ENCODE assay signal across 8 cellular contexts in genomic region chr10:101067356-101068083, GRCh38. TPM values are rescaled to one million over a fixed set of nuclear protein-coding genes. Genes with fewer than 3 reads are reported as not detected.
A peak's percentile ranks its signal among the peaks of the same experiment; 100 is the strongest.
DNase-seq lines count a peak whose midpoint lies in the region; ATAC-seq and TF ChIP-seq lines count a peak whose summit lies in the region.

No MANE protein-coding gene starts in this region.

- peak; percentile 66 to 87 for DNase-seq in NCI-H526 (lab: John Stamatoyannopoulos, UW)
- DNase-seq in activated CD4-positive, alpha-beta T cell treated with anti-CD3 and anti-CD28 coated beads, Interleukin-2, amount 50 U/mL, for 4 hours, result peak; percentile 69 to 75
- DNase-seq in lung (ENCODE audit: low spot score), result peak; percentile 81
- DNase-seq in stimulated activated CD4-positive, alpha-beta T cell treated with anti-CD3 and anti-CD28 coated beads, TNF-alpha, amount 100 ng/mL, for 1 hour (ENCODE audit: low read depth in 3 of 3, low spot score in 1 of 3), result peak; percentile 31 to 63 (median 48)

- H3F3A ChIP-seq in DOHH2 (ENCODE audit: control insufficient read depth, insufficient read depth), result peaks cover 20% of the 10 kb centered on the region

- peak overlapping the region; percentile 100 for H3K4me2 ChIP-seq in DOHH2 (ENCODE audit: low read length)

- 0 to 1% methylated on average over 43 of the region's 43 CpGs for WGBS in ectodermal cell, 2 experiments
- 1% methylated on average over 43 of the region's 43 CpGs for WGBS in lung, 2 donors

- peak; percentile 74 for TF ChIP-seq CTCF in DOHH2 (IDR thresholded peaks at IDR 0.05; ENCODE audit: low read depth, low read length, poor library complexity, severe bottlenecking)
- peak; percentile 83 for TF ChIP-seq CTCF in lung (IDR thresholded peaks at IDR 0.05; ENCODE audit: control extremely low read depth, extremely low read depth)

- H3K4me1 ChIP-seq in DOHH2 (ENCODE audit: control insufficient read depth, low read length), result peaks cover 77% of the 10 kb centered on the region
- H3K4me1 ChIP-seq in ectodermal cell (ENCODE audit: control insufficient read depth, insufficient read depth, low read length), result peaks cover 22% of the 10 kb centered on the region
- peaks cover 2 to 16% of the 10 kb centered on the region in 2 donors for H3K4me1 ChIP-seq in lung (ENCODE audit: control insufficient read depth in 2 of 2, insufficient read depth in 2 of 2, low read length in 2 of 2)

- H3K27me3 ChIP-seq in DOHH2 (ENCODE audit: control insufficient read depth, low read length) (peaks cover 30% of the 10 kb centered on the region), ectodermal cell (ENCODE audit: control insufficient read depth, insufficient read depth, low read length, poor library complexity, severe bottlenecking) (peaks cover 67% of the 10 kb centered on the region), lung (ENCODE audit: control insufficient read depth, insufficient read depth) (no peaks in the 10 kb centered on the region)

- H3K9me2 ChIP-seq in DOHH2 (replicated peaks; ENCODE audit: control insufficient read depth, low read length), result no peaks in the 10 kb centered on the region

- H3K27ac ChIP-seq in DOHH2 (ENCODE audit: low read depth, low read length), result no peak overlapping the region
- H3K27ac ChIP-seq in ectodermal cell (ENCODE audit: insufficient read depth, low read depth, low read length, poor library complexity, severe bottlenecking), result no peak overlapping the region
- peak overlapping the region; percentile 7 to 20 for H3K27ac ChIP-seq in lung (ENCODE audit: low read depth in 1 of 2, low read length in 1 of 2)

- H3K4me3 ChIP-seq in DOHH2 (ENCODE audit: low read length), result peak overlapping the region; percentile 91
- H3K4me3 ChIP-seq in ectodermal cell (ENCODE audit: insufficient read depth, low read depth, low read length), result peak overlapping the region; percentile 39
- H3K4me3 ChIP-seq in lung, result no peak overlapping the region

- H3K9me3 ChIP-seq in DOHH2 (ENCODE audit: control insufficient read depth, insufficient read depth, low read length) (no peaks in the 10 kb centered on the region), ectodermal cell (ENCODE audit: control insufficient read depth, low read length) (no peaks in the 10 kb centered on the region), lung (ENCODE audit: control insufficient read depth in 2 of 2, insufficient read depth in 1 of 2, low read length in 1 of 2) (no peaks in the 10 kb centered on the region)

- H3K36me3 ChIP-seq in DOHH2 (ENCODE audit: control insufficient read depth, low read length) (no peaks in the 10 kb centered on the region), ectodermal cell (ENCODE audit: control insufficient read depth, insufficient read depth, low read length) (no peaks in the 10 kb centered on the region), lung (ENCODE audit: control insufficient read depth in 2 of 2, insufficient read depth in 2 of 2, low read length in 2 of 2) (no peaks in the 10 kb centered on the region)

- ATAC-seq in HG02885 (IDR thresholded peaks at IDR 0.05; ENCODE audit: poor library complexity, unreplicated experiment) (peak; percentile 56), lung (ENCODE audit: insufficient read depth, low FRiP score) (peak; percentile 76), HG02938 (IDR thresholded peaks at IDR 0.05; ENCODE audit: unreplicated experiment) (no peak)

- no peaks in the 10 kb centered on the region for H3K79me2 ChIP-seq in DOHH2 (ENCODE audit: control insufficient read depth, low read length)

- no peaks in the 10 kb centered on the region for H4K20me1 ChIP-seq in DOHH2 (ENCODE audit: control insufficient read depth, insufficient read depth, low read depth, low read length)

RNA-seq across cellular contexts. Expression of gene KAZALD1, which starts 5.7 kb away (rescaled TPM):
- polyA plus RNA-seq in ectodermal cell (2013, experiment 1 of 4), result 1.4 TPM
- 1.8 TPM for polyA plus RNA-seq in ectodermal cell (2013, experiment 2 of 4)
- 2.8 TPM for polyA plus RNA-seq in ectodermal cell (2013, experiment 3 of 4)
- 1.3 TPM for polyA plus RNA-seq in ectodermal cell (2013, experiment 4 of 4)
- 10 to 100 TPM in 1 of 2 donors, 1 to 10 TPM in 1; 8.2 to 12.1 TPM for total RNA-seq in lung
- 1 to 10 TPM; 4.1 to 6.5 TPM for polyA plus RNA-seq in lung

RNA-seq across cellular contexts. Expression of gene SFXN3, which starts 36.5 kb away (rescaled TPM):
- 1.5 TPM for polyA plus RNA-seq in ectodermal cell (2013, experiment 1 of 4)
- polyA plus RNA-seq in ectodermal cell (2013, experiment 2 of 4), result 0.69 TPM
- 0.64 TPM for polyA plus RNA-seq in ectodermal cell (2013, experiment 3 of 4)
- polyA plus RNA-seq in ectodermal cell (2013, experiment 4 of 4), result 1.2 TPM
- 10 to 100 TPM; 39.0 to 95.8 TPM for total RNA-seq in lung
- polyA plus RNA-seq in lung, result 10 to 100 TPM; 36.4 to 40.2 TPM

RNA-seq across cellular contexts. Expression of gene PDZD7, which starts 36.6 kb away (rescaled TPM):
- polyA plus RNA-seq in ectodermal cell (2013, experiment 1 of 4), result 0.74 TPM
- 0.82 TPM for polyA plus RNA-seq in ectodermal cell (2013, experiment 2 of 4)
- polyA plus RNA-seq in ectodermal cell (2013, experiment 3 of 4), result 0.69 TPM
- polyA plus RNA-seq in ectodermal cell (2013, experiment 4 of 4), result 0.49 TPM
- 1 to 10 TPM in 1 of 2 donors, under 1 TPM in 1; 0.09 to 1.3 TPM for total RNA-seq in lung
- under 1 TPM; 0.27 to 0.83 TPM for polyA plus RNA-seq in lung

Comparison
In these comparisons a context has a peak if more than half of its experiments do, and no peak if none do; other contexts are left out.
1. H3K27ac ChIP-seq: peak in lung (2 of 2); none in DOHH2 (single experiment) and ectodermal cell (single experiment).
2. Peak in every context shown above with its lines, with median percentiles within 50 percentile points of each other: DNase-seq.